Comparison of ENCODE assay signal across 8 cellular contexts in the genomic region with DNA sequence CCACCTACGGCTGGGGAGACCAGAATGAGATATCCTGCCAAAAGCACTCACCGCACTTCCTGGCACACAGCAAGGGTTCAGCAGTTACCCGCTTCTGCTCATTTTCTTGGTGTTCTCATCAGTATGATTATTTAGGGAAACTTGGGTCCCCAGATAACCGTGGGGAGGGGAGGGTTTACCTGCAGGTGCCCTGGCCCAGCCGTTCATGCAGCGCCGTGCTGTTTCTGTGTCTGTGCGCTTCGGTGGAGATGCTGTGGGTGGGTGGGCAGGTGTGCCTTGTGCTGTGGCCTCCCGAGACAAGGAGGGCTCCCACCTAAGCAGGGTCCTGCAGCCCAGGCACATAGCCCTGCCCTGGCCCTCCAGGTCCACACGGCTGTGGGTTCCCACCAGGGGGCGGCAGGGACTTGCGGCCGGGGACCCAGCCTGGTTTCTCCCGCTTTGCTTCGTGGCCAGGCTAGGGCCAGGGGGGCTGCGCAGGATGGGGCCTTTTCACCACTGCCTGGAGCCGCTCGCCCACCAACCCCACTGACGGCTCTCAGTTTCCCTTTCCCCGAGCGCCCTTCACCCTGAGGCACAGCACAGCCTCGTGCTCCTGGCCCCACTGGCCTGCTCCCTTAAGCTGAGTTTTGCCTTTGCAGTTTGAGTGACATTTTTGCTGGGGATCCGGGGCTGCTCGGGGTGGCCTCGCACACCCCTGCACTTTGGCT.
DNase-seq lines count a peak whose midpoint lies in the region; ATAC-seq, FAIRE-seq and TF ChIP-seq lines count a peak whose summit lies in the region.

No MANE protein-coding gene starts in this region.

- no peak overlapping the region for H3K27ac Mint-ChIP-seq in CD8-positive, alpha-beta T cell

- H3K27me3 ChIP-seq in CD8-positive, alpha-beta T cell (ENCODE audit: insufficient read depth, low read length) = no peaks in the 10 kb centered on the region
- H3K27me3 ChIP-seq in prostate gland (replicated peaks; ENCODE audit: insufficient read depth) (no peaks in the 10 kb centered on the region), uterus (no peaks in the 10 kb centered on the region)

- CTCF ChIA-PET in CD8-positive, alpha-beta T cell (lab: Charles Lee) = interaction anchor here (0.5 to 10.7 kb wide), 22 partner anchors 10 to 290 kb away, joined by 3 to 140 read pairs (median 3); partner anchors contain the start of gene FAM53B

- WGBS in prostate gland = 35% methylated on average over 26 of the region's 26 CpGs

- H3K36me3 ChIP-seq in CD8-positive, alpha-beta T cell (ENCODE audit: insufficient read depth, low read length) = no peaks in the 10 kb centered on the region
- H3K36me3 ChIP-seq in prostate gland = no peaks in the 10 kb centered on the region
- no peaks in the 10 kb centered on the region for H3K36me3 ChIP-seq in uterus

- TF ChIP-seq CTCF in CD8-positive, alpha-beta T cell (IDR thresholded peaks at IDR 0.05) = peak; percentile 70
- peak; percentile 50 to 91 (median 80) for TF ChIP-seq CTCF in prostate gland (IDR thresholded peaks at IDR 0.05)
- TF ChIP-seq CTCF in uterus (IDR thresholded peaks at IDR 0.05) = peak; percentile 86 to 96 (median 90)

- TF ChIP-seq POLR2A in prostate gland (IDR thresholded peaks at IDR 0.05) (no peak), uterus (IDR thresholded peaks at IDR 0.05) (peak in 1 of 2 donors; percentile 31)

- H3K4me1 Mint-ChIP-seq in CD8-positive, alpha-beta T cell (ENCODE audit: low read depth) = peaks cover 14% of the 10 kb centered on the region

- H3K36me3 Mint-ChIP-seq in CD8-positive, alpha-beta T cell = no peaks in the 10 kb centered on the region

- H3K4me3 ChIP-seq in CD8-positive, alpha-beta T cell (ENCODE audit: low read depth, low read length) = no peak overlapping the region
- H3K4me3 ChIP-seq in prostate gland (no peak overlapping the region), uterus (no peak overlapping the region)

- FAIRE-seq in frontal cortex (lab: Jason Lieb, UNC) = no peak

- H3K27ac ChIP-seq in CD8-positive, alpha-beta T cell (ENCODE audit: low read depth, low read length) = no peak overlapping the region
- no peak overlapping the region for H3K27ac ChIP-seq in prostate gland
- H3K27ac ChIP-seq in uterus = peak overlapping the region in 1 of 2 donors; percentile 10

- ATAC-seq in CD8-positive, alpha-beta T cell = peak; percentile 84
- ATAC-seq in GM21825 (IDR thresholded peaks at IDR 0.05; ENCODE audit: unreplicated experiment) = peak; percentile 59

- H3K9me3 ChIP-seq in CD8-positive, alpha-beta T cell (ENCODE audit: low read length) = no peaks in the 10 kb centered on the region
- H3K9me3 ChIP-seq in prostate gland = no peaks in the 10 kb centered on the region
- H3K9me3 ChIP-seq in uterus = no peaks in the 10 kb centered on the region

- peaks cover 18% of the 10 kb centered on the region for H3K4me1 ChIP-seq in CD8-positive, alpha-beta T cell (ENCODE audit: insufficient read depth, low read length)
- H3K4me1 ChIP-seq in prostate gland (replicated peaks) = no peaks in the 10 kb centered on the region
- peaks cover 0 to 7% of the 10 kb centered on the region in 2 donors for H3K4me1 ChIP-seq in uterus

- H3K27me3 Mint-ChIP-seq in CD8-positive, alpha-beta T cell (ENCODE audit: low read depth) = no peaks in the 10 kb centered on the region

- H3K9me3 Mint-ChIP-seq in CD8-positive, alpha-beta T cell = no peaks in the 10 kb centered on the region

- DNase-seq in CD8-positive, alpha-beta T cell = peak; percentile 48 to 85 (median 65)
- DNase-seq in OCI-M2 (lab: John Stamatoyannopoulos, UW; ENCODE audit: unreplicated experiment) = peak; percentile 1
- DNase-seq in activated T-helper 1 cell treated with anti-CD3 and anti-CD28 coated beads, Interleukin-2, amount 50 U/mL, for 16 hours (ENCODE audit: low read depth in 1 of 2, low spot score in 1 of 2) = peak; percentile 50 to 60
- peak; percentile 75 to 80 for DNase-seq in frontal cortex (ENCODE audit: low spot score in 2 of 2)
- DNase-seq in prostate gland (ENCODE audit: low spot score) = peak; percentile 46
- DNase-seq in uterus = peak; percentile 75 to 79
- no peak for DNase-seq in NCI-H510A treated with DMSO at 0.1 percent for 48 hours (lab: John Stamatoyannopoulos, UW)

- POLR2A ChIA-PET in CD8-positive, alpha-beta T cell (lab: Charles Lee) = interaction anchor here (0.6 to 2.6 kb wide), 2 partner anchors 205 to 269 kb away, joined by 3 to 10 read pairs; partner anchors contain the start of gene FAM53B

- H3K4me3 Mint-ChIP-seq in CD8-positive, alpha-beta T cell = no peak overlapping the region

- intact Hi-C loops in CD8-positive, alpha-beta T cell (cut with DNase I, micrococcal nuclease) = loop anchor here (1.0 kb wide), 2 partner anchors 201 to 205 kb away; no protein-coding TSS in a partner anchor
- intact Hi-C loops in prostate gland (cut with DNase I) (loop anchor here (2.0 to 5.0 kb wide), 2 partner anchors 107 to 205 kb away; partner anchors contain the start of gene FAM53B), uterus (cut with DNase I; ENCODE audit: low total_unique reads) (loop anchor here (5.0 to 10.0 kb wide), 2 partner anchors 85 to 197 kb away; no protein-coding TSS in a partner anchor)
